ENCODE assay signal across 1 cellular context in genomic region chr15:64858136-64858535, GRCh38.
TF ChIP-seq lines count a peak whose summit lies in the region.

No MANE protein-coding gene starts in this region.

TF ChIP-seq in WTC11, 78 proteins besides CTCF, POLR2A, EP300 and RAD21 (continued from another document):
- TF ChIP-seq ZNF219 (CRISPR knock-in tag; IDR thresholded peaks at IDR 0.05; ENCODE audit: borderline replicate concordance) (no peak), KAT7 (CRISPR knock-in tag; IDR thresholded peaks at IDR 0.05; ENCODE audit: borderline replicate concordance) (no peak), IRF2 (CRISPR knock-in tag; IDR thresholded peaks at IDR 0.05; ENCODE audit: borderline replicate concordance, low read depth) (no peak)
